Comparison of ENCODE assay signal across 8 cellular contexts in genomic region chr18:23231340-23232021, GRCh38.
DNase-seq lines count a peak whose midpoint lies in the region; ATAC-seq, FAIRE-seq and TF ChIP-seq lines count a peak whose summit lies in the region.

No MANE protein-coding gene starts in this region.

- no peak for TF ChIP-seq POLR2A in H1 (IDR thresholded peaks at IDR 0.05; ENCODE audit: control extremely low read depth in 1 of 2, low read depth in 2 of 2, low read length in 2 of 2)
- no peak for TF ChIP-seq POLR2A in ovary (IDR thresholded peaks at IDR 0.05)
- no peak for TF ChIP-seq POLR2A in transverse colon (IDR thresholded peaks at IDR 0.05)

- ATAC-seq in GM21528 (IDR thresholded peaks at IDR 0.05; ENCODE audit: low FRiP score, unreplicated experiment), result peak; percentile 85
- peak; percentile 95 for ATAC-seq in activated CD8-positive, alpha-beta T cell treated with anti-CD3 and anti-CD28 coated beads, Interleukin-2, amount 10 ng/mL, durations not matched to agents 7 days and 5 days

- 0 out of 2 replicates have a peak overlapping the region, but pooled peaks have one; percentile 55 for H2BK12ac ChIP-seq in H1 (ENCODE audit: low read depth, low read length)

- no peak overlapping the region for H4K5ac ChIP-seq in H1 (ENCODE audit: insufficient read length, low read depth, low read length)

- no peak overlapping the region for H2AK5ac ChIP-seq in H1 (ENCODE audit: low read depth, low read length)

- peak overlapping the region; percentile 34 for H3K27ac ChIP-seq in CD4-positive, alpha-beta memory T cell (ENCODE audit: low read depth, low read length)
- H3K27ac ChIP-seq in H1 (ENCODE audit: low read depth, low read length), result no peak overlapping the region
- H3K27ac ChIP-seq in ovary, result no peak overlapping the region
- H3K27ac ChIP-seq in transverse colon, result peak overlapping the region; percentile 28 to 66 (median 60)

- peak overlapping the region in 1 of 2 donors; percentile 27 for H3K4me3 ChIP-seq in CD4-positive, alpha-beta memory T cell (ENCODE audit: low read length in 2 of 2)
- H3K4me3 ChIP-seq in H1 (ENCODE audit: extremely low read depth in 1 of 4, insufficient read depth in 2 of 4, low read depth in 3 of 4, low read length in 4 of 4), result no peak overlapping the region
- H3K4me3 ChIP-seq in ovary, result no peak overlapping the region
- no peak overlapping the region for H3K4me3 ChIP-seq in transverse colon

- H3K27ac Mint-ChIP-seq in CD4-positive, alpha-beta memory T cell, result peak overlapping the region; percentile 93 to 97 (median 95)
- H3K27ac Mint-ChIP-seq in activated CD8-positive, alpha-beta T cell treated with anti-CD3 and anti-CD28 coated beads, Interleukin-2, amount 10 ng/mL, durations not matched to agents 7 days and 5 days, result peak overlapping the region; percentile 94

- H3K23me2 ChIP-seq in H1 (ENCODE audit: low read depth, low read length), result no peaks in the 10 kb centered on the region

- H4K8ac ChIP-seq in H1 (ENCODE audit: extremely low read depth, insufficient read depth, low read length), result no peak overlapping the region; the same call in 1 of the 2 replicates

- peak overlapping the region; percentile 61 for H2BK5ac ChIP-seq in H1 (ENCODE audit: low read depth, low read length)

- H3K4me1 ChIP-seq in CD4-positive, alpha-beta memory T cell (ENCODE audit: insufficient read depth, low read length), result peaks cover 15% of the 10 kb centered on the region
- peaks cover 4 to 10% (median 6%) of the 10 kb centered on the region in 4 experiments for H3K4me1 ChIP-seq in H1 (replicated peaks in 1 of 4; ENCODE audit: control insufficient read depth in 3 of 4, insufficient read depth in 4 of 4, low read length in 3 of 4)
- H3K4me1 ChIP-seq in ovary (ENCODE audit: insufficient read depth), result peaks cover 14% of the 10 kb centered on the region
- peaks cover 1 to 36% (median 7%) of the 10 kb centered on the region in 4 donors for H3K4me1 ChIP-seq in transverse colon

- H2BK120ac ChIP-seq in H1 (replicated peaks; ENCODE audit: low read depth, low read length), result no peak overlapping the region

- TF ChIP-seq EP300 in H1 (IDR thresholded peaks at IDR 0.05; ENCODE audit: borderline replicate concordance in 1 of 2, low read depth in 2 of 2, low read length in 2 of 2) (no peak), ovary (IDR thresholded peaks at IDR 0.05) (peak; percentile 24), transverse colon (IDR thresholded peaks at IDR 0.05; ENCODE audit: low read depth) (no peak)

- H3K56ac ChIP-seq in H1 (replicated peaks; ENCODE audit: insufficient read length, low read depth, low read length), result no peak overlapping the region

- TF ChIP-seq CTCF in H1 (IDR thresholded peaks at IDR 0.05; ENCODE audit: control extremely low read depth in 1 of 3, insufficient read depth in 1 of 3, low read depth in 1 of 3, low read length in 3 of 3) (no peak), ovary (IDR thresholded peaks at IDR 0.05) (no peak), transverse colon (IDR thresholded peaks at IDR 0.05) (no peak)

- H3K27me3 Mint-ChIP-seq in CD4-positive, alpha-beta memory T cell, result no peaks in the 10 kb centered on the region
- H3K27me3 Mint-ChIP-seq in activated CD8-positive, alpha-beta T cell treated with anti-CD3 and anti-CD28 coated beads, Interleukin-2, amount 10 ng/mL, durations not matched to agents 7 days and 5 days (ENCODE audit: low read depth), result no peaks in the 10 kb centered on the region

- H4K91ac ChIP-seq in H1 (replicated peaks; ENCODE audit: insufficient read length, low read length), result peak overlapping the region; percentile 26

- no peak overlapping the region for H3K23ac ChIP-seq in H1 (ENCODE audit: insufficient read length)

- H3K18ac ChIP-seq in H1 (ENCODE audit: extremely low read depth, low read length), result no peak overlapping the region

- peak overlapping the region in 1 of 4 experiments; percentile 5; a peak in 1 of 7 replicates for H3K9ac ChIP-seq in H1 (replicated peaks in 1 of 4; ENCODE audit: extremely low read depth in 1 of 4, low read depth in 3 of 4, low read length in 3 of 4)

- H3K4me3 Mint-ChIP-seq in CD4-positive, alpha-beta memory T cell, result peak overlapping the region; percentile 10 to 83 (median 66)
- peak overlapping the region; percentile 26 for H3K4me3 Mint-ChIP-seq in activated CD8-positive, alpha-beta T cell treated with anti-CD3 and anti-CD28 coated beads, Interleukin-2, amount 10 ng/mL, durations not matched to agents 7 days and 5 days

- H3K14ac ChIP-seq in H1 (ENCODE audit: insufficient read length), result no peak overlapping the region

- no peaks in the 10 kb centered on the region for H3K36me3 ChIP-seq in CD4-positive, alpha-beta memory T cell (ENCODE audit: insufficient read depth, low read length)
- H3K36me3 ChIP-seq in H1 (ENCODE audit: control insufficient read depth in 2 of 4, insufficient read depth in 4 of 4, low read length in 3 of 4), result peaks cover 0 to 9% (median 4%) of the 10 kb centered on the region in 4 experiments; a peak in 3 of 8 replicates
- H3K36me3 ChIP-seq in ovary, result no peaks in the 10 kb centered on the region
- H3K36me3 ChIP-seq in transverse colon, result no peaks in the 10 kb centered on the region

- peak; percentile 75 to 93 (median 83) for DNase-seq in CD4-positive, alpha-beta memory T cell
- peak; percentile 92 to 93 for DNase-seq in Kasumi-1 (lab: John Stamatoyannopoulos, UW)
- peak; percentile 91 for DNase-seq in activated CD8-positive, alpha-beta T cell treated with anti-CD3 and anti-CD28 coated beads, Interleukin-2, amount 10 ng/mL, durations not matched to agents 7 days and 5 days
- no peak for DNase-seq in H1 (ENCODE audit: low read depth in 1 of 2, low spot score in 2 of 2)
- peak in 2 of 5 donors; percentile 29 to 44 for DNase-seq in ovary
- DNase-seq in transverse colon, result peak; percentile 62
- DNase-seq in G401 (ENCODE audit: low spot score), result no peak

- no peaks in the 10 kb centered on the region for H3K27me3 ChIP-seq in CD4-positive, alpha-beta memory T cell (ENCODE audit: insufficient read depth, low read length)
- H3K27me3 ChIP-seq in H1 (replicated peaks in 1 of 4; ENCODE audit: control insufficient read depth in 3 of 4, extremely low read depth in 1 of 4, insufficient read depth in 3 of 4, low read length in 3 of 4) (no peaks in the 10 kb centered on the region), ovary (no peaks in the 10 kb centered on the region), transverse colon (no peaks in the 10 kb centered on the region)

- TF ChIP-seq RAD21 in H1 (IDR thresholded peaks at IDR 0.05 in 1 of 2, conservative IDR thresholded peaks at IDR 0.05 in 1 of 2; ENCODE audit: low read depth in 2 of 2, low read length in 2 of 2), result no peak

- no peak overlapping the region for H2AFZ ChIP-seq in H1 (ENCODE audit: low read length)

- H2BK15ac ChIP-seq in H1 (ENCODE audit: low read length), result no peak overlapping the region

- no peak overlapping the region for H3K4me2 ChIP-seq in H1 (ENCODE audit: insufficient read depth in 1 of 2, low read depth in 2 of 2, low read length in 2 of 2)

- no peaks in the 10 kb centered on the region for H3K9me3 ChIP-seq in CD4-positive, alpha-beta memory T cell (ENCODE audit: control insufficient read depth in 1 of 2, low read length in 2 of 2)
- H3K9me3 ChIP-seq in H1 (ENCODE audit: insufficient read depth in 2 of 2, low read depth in 1 of 2, low read length in 1 of 2) (no peaks in the 10 kb centered on the region), ovary (no peaks in the 10 kb centered on the region), transverse colon (no peaks in the 10 kb centered on the region)

- FAIRE-seq in H1 (lab: Jason Lieb, UNC), result no peak

- 94% methylated on average over 20 of the region's 20 CpGs; no CpG with 5 or more reads in 1 of the 2 experiments for WGBS in H1 (ENCODE audit: extremely low coverage in 1 of 2, insufficient coverage in 1 of 2, insufficient read length in 1 of 2, insufficient replicate concordance in 2 of 2, low coverage in 1 of 2, low lambda C conversion rate in 2 of 2, missing lambda C conversion rate in 1 of 2), 2 experiments
- WGBS in ovary, 3 donors, result 61 to 69% (median 66%) methylated on average over 20 of the region's 20 CpGs
- WGBS in transverse colon (ENCODE audit: low coverage in 1 of 2), 2 donors, result 56 to 66% methylated on average over 17 to 20 of the region's 20 CpGs

- no peaks in the 10 kb centered on the region for H4K20me1 ChIP-seq in H1 (replicated peaks in 1 of 2; ENCODE audit: control insufficient read depth in 1 of 2, insufficient read depth in 2 of 2, low read length in 2 of 2)

- in situ Hi-C loops in transverse colon (cut with MboI; ENCODE audit: low pct_ligation_motif_present in 1 of 4, low pct_unique_long_range_greater_than_20kb in 1 of 4, low sequenced_read_pairs in 3 of 4) (no loop called here), G401 (cut with HindIII; ENCODE audit: low sequenced_read_pairs) (no loop called here)

- H3K79me2 ChIP-seq in H1 (ENCODE audit: control insufficient read depth in 1 of 2, insufficient read depth in 2 of 2, low read length in 2 of 2), result no peaks in the 10 kb centered on the region

- H3K79me1 ChIP-seq in H1 (ENCODE audit: low read depth, low read length), result no peaks in the 10 kb centered on the region; the same call in 1 of the 2 replicates

- CTCF ChIA-PET in CD4-positive, alpha-beta memory T cell (lab: Charles Lee; ENCODE audit: partially characterized antibody), result no interaction called here
- CTCF ChIA-PET in activated CD8-positive, alpha-beta T cell treated with anti-CD3 and anti-CD28 coated beads, Interleukin-2, amount 10 ng/mL, durations not matched to agents 7 days and 5 days (lab: Charles Lee), result interaction anchor here (1.1 kb wide), 1 partner anchor 38 kb away, joined by 3 read pairs; no protein-coding TSS in a partner anchor
- CTCF ChIA-PET in H1 (lab: Charles Lee; ENCODE audit: partially characterized antibody), result no interaction called here

- H3K9me3 Mint-ChIP-seq in CD4-positive, alpha-beta memory T cell, result no peaks in the 10 kb centered on the region
- peaks cover 15% of the 10 kb centered on the region for H3K9me3 Mint-ChIP-seq in activated CD8-positive, alpha-beta T cell treated with anti-CD3 and anti-CD28 coated beads, Interleukin-2, amount 10 ng/mL, durations not matched to agents 7 days and 5 days (ENCODE audit: insufficient read depth)

- no peak overlapping the region for H3K4ac ChIP-seq in H1 (replicated peaks; ENCODE audit: insufficient read length, low read depth, low read length)

- peaks cover 8 to 47% (median 17%) of the 10 kb centered on the region in 4 donors for H3K4me1 Mint-ChIP-seq in CD4-positive, alpha-beta memory T cell
- H3K4me1 Mint-ChIP-seq in activated CD8-positive, alpha-beta T cell treated with anti-CD3 and anti-CD28 coated beads, Interleukin-2, amount 10 ng/mL, durations not matched to agents 7 days and 5 days (ENCODE audit: low read depth), result peaks cover 84% of the 10 kb centered on the region

- POLR2A ChIA-PET in CD4-positive, alpha-beta memory T cell (lab: Charles Lee; ENCODE audit: partially characterized antibody), result no interaction called here
- POLR2A ChIA-PET in activated CD8-positive, alpha-beta T cell treated with anti-CD3 and anti-CD28 coated beads, Interleukin-2, amount 10 ng/mL, durations not matched to agents 7 days and 5 days (lab: Charles Lee), result interaction anchor here (0.6 kb wide), 1 partner anchor 221 kb away, joined by 3 read pairs; no protein-coding TSS in a partner anchor
- POLR2A ChIA-PET in H1 (lab: Charles Lee; ENCODE audit: partially characterized antibody), result interaction anchor here (1.1 kb wide), 1 partner anchor 12 kb away, joined by 3 read pairs; no protein-coding TSS in a partner anchor

- intact Hi-C loops in CD4-positive, alpha-beta memory T cell (cut with micrococcal nuclease), result loop anchor here (2.0 to 10.0 kb wide), 4 partner anchors 101 to 299 kb away; partner anchors contain the start of genes RBBP8 and RIOK3
- intact Hi-C loops in ovary (cut with DNase I), result no loop called here
- intact Hi-C loops in transverse colon (cut with DNase I; ENCODE audit: low total_unique reads), result no loop called here

- H3K36me3 Mint-ChIP-seq in CD4-positive, alpha-beta memory T cell, result no peaks in the 10 kb centered on the region
- H3K36me3 Mint-ChIP-seq in activated CD8-positive, alpha-beta T cell treated with anti-CD3 and anti-CD28 coated beads, Interleukin-2, amount 10 ng/mL, durations not matched to agents 7 days and 5 days (ENCODE audit: low read depth), result peaks cover 35% of the 10 kb centered on the region

- no peak overlapping the region for H2BK20ac ChIP-seq in H1 (ENCODE audit: low read length)

Comparison
In these comparisons a context has a peak if more than half of its experiments do, and no peak if none do; other contexts are left out.
1. DNase-seq: peak in CD4-positive, alpha-beta memory T cell (5 of 5), Kasumi-1 (2 of 2), activated CD8-positive, alpha-beta T cell treated with anti-CD3 and anti-CD28 coated beads, Interleukin-2, amount 10 ng/mL, durations not matched to agents 7 days and 5 days (single experiment) and transverse colon (single experiment); none in H1 (0 of 2) and G401 (single experiment).
2. H3K27ac ChIP-seq: peak in CD4-positive, alpha-beta memory T cell (single experiment) and transverse colon (4 of 4); none in H1 (single experiment) and ovary (0 of 2).